1 cellular context compared by ENCODE assay signal in genomic region chr2:201183373-201183742, GRCh38.
TF ChIP-seq lines count a peak whose summit lies in the region.

No MANE protein-coding gene starts in this region.

TF ChIP-seq in HEK293, 187 proteins besides CTCF, POLR2A, EP300 and RAD21 (continued from another document):
- TF ChIP-seq, protein P1, sequence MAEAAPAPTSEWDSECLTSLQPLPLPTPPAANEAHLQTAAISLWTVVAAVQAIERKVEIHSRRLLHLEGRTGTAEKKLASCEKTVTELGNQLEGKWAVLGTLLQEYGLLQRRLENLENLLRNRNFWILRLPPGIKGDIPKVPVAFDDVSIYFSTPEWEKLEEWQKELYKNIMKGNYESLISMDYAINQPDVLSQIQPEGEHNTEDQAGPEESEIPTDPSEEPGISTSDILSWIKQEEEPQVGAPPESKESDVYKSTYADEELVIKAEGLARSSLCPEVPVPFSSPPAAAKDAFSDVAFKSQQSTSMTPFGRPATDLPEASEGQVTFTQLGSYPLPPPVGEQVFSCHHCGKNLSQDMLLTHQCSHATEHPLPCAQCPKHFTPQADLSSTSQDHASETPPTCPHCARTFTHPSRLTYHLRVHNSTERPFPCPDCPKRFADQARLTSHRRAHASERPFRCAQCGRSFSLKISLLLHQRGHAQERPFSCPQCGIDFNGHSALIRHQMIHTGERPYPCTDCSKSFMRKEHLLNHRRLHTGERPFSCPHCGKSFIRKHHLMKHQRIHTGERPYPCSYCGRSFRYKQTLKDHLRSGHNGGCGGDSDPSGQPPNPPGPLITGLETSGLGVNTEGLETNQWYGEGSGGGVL (tag by site-specific recombination; IDR thresholded peaks at IDR 0.05) = no peak
- TF ChIP-seq ZNF274 (IDR thresholded peaks at IDR 0.05; ENCODE audit: low read length) = no peak
- TF ChIP-seq ZNF274 (tag by site-specific recombination; IDR thresholded peaks at IDR 0.05; ENCODE audit: borderline replicate concordance) = no peak
